ENCODE assay signal across 12 cellular contexts in the genomic region with DNA sequence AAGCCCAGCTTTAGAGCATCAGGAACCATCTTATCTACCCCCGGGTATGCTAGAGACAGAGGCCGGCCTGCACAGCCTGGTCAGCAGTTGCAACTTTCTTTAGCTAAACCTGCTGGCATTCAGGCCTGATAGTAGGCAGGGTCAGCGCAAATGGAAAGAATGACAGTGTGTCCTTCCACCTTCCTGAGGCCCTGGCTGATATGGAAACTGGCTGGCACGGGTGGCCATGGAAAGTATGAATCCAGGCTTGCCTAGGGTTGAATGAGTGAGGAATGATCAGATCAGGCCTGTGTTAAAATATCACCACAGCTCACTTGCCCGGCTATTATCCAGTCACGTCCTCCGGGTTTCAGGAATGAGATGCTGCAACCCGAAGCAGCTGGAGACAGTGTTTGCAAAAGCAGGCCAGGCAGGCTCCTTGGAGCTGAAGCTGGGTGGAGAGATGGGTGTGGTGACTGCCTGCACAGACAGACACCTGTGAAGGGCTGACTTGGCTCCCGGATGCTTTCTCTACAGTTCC. TPM values are rescaled to one million over a fixed set of nuclear protein-coding genes. Genes with fewer than 3 reads are reported as not detected.
DNase-seq lines count a peak whose midpoint lies in the region; ATAC-seq and TF ChIP-seq lines count a peak whose summit lies in the region.
"Had no signal": no experiment of that assay in that cellular context is flagged by ENCODE, and none has a peak within 500 bp of the region (broad histone marks: within the 10 kb centered on the region; RNA-seq: fewer than 3 reads in every experiment).

No MANE protein-coding gene starts in this region.

- no peak for TF ChIP-seq CTCF in epithelial cell of esophagus (IDR thresholded peaks at IDR 0.05; ENCODE audit: insufficient read depth, low read depth, low read length, missing control alignments)
- TF ChIP-seq CTCF in suprapubic skin (IDR thresholded peaks at IDR 0.05) = no peak

- no peaks in the 10 kb centered on the region for H3K36me3 ChIP-seq in suprapubic skin

- peak overlapping the region; percentile 34 for H3K27ac ChIP-seq in suprapubic skin

- peaks cover 49% of the 10 kb centered on the region for H3K4me1 ChIP-seq in suprapubic skin
- H3K4me1 ChIP-seq: Caco-2 had no signal

- no peaks in the 10 kb centered on the region for H3K9me3 ChIP-seq in suprapubic skin
- H3K9me3 ChIP-seq: Caco-2 had no signal

- H3K4me3 ChIP-seq in epithelial cell of esophagus (ENCODE audit: low read length) (no peak overlapping the region), suprapubic skin (no peak overlapping the region)

- no peak for TF ChIP-seq EP300 in suprapubic skin (IDR thresholded peaks at IDR 0.05)

- 65% methylated on average over 9 of the region's 9 CpGs for WGBS in suprapubic skin

- TF ChIP-seq POLR2A in suprapubic skin (IDR thresholded peaks at IDR 0.05) = no peak

- no peak for ATAC-seq in GM18520 (IDR thresholded peaks at IDR 0.05; ENCODE audit: unreplicated experiment)

- DNase-seq in NCI-H510A (lab: John Stamatoyannopoulos, UW) (peak; percentile 38), epithelial cell of esophagus (ENCODE audit: low read depth) (peak; percentile 95), islet precursor cell (peak; percentile 51), suprapubic skin (ENCODE audit: low spot score in 2 of 2) (no peak), NCI-H524 treated with DMSO at 0.1 percent for 48 hours (lab: John Stamatoyannopoulos, UW) (no peak), AG08395 (ENCODE audit: low spot score) (no peak)
- no peak for DNase-seq in activated CD8-positive, alpha-beta memory T cell treated with anti-CD3 and anti-CD28 coated beads, Interleukin-2, amount 50 U/mL, for 48 hours
- DNase-seq: activated CD4-positive, alpha-beta T cell treated with anti-CD3 and anti-CD28 coated beads for 1 hour; activated T-cell treated with anti-CD3 and anti-CD28 coated beads, Interleukin-2, amount 50 U/mL, for 72 hours; Caco-2; NCI-H1694 treated with DMSO at 0.1 percent for 48 hours had no signal

- no peaks in the 10 kb centered on the region for H3K27me3 ChIP-seq in suprapubic skin

RNA-seq across cellular contexts. Expression of a gene that starts 34.7 kb away (rescaled TPM):
- total RNA-seq in suprapubic skin = 10 to 100 TPM in 3 of 4 donors, 1 to 10 TPM in 1; 8.7 to 27.5 (median 22.8) TPM

Comparison
In these comparisons a context has a peak if more than half of its experiments do, and no peak if none do; other contexts are left out.
1. DNase-seq: peak in NCI-H510A (single experiment), epithelial cell of esophagus (single experiment) and islet precursor cell (single experiment); none in suprapubic skin (0 of 2), activated CD8-positive, alpha-beta memory T cell treated with anti-CD3 and anti-CD28 coated beads, Interleukin-2, amount 50 U/mL, for 48 hours (single experiment), NCI-H524 treated with DMSO at 0.1 percent for 48 hours (single experiment) and AG08395 (single experiment).